8 cellular contexts compared by ENCODE assay signal in genomic region chr3:47379488-47379899, GRCh38. TPM values are rescaled to one million over a fixed set of nuclear protein-coding genes. Genes with fewer than 3 reads are reported as not detected.
A peak's percentile ranks its signal among the peaks of the same experiment; 100 is the strongest.
DNase-seq lines count a peak whose midpoint lies in the region; ATAC-seq and TF ChIP-seq lines count a peak whose summit lies in the region.

No MANE protein-coding gene starts in this region.

- DNase-seq in GM23248, result no peak
- no peak for DNase-seq in fibroblast of pulmonary artery (ENCODE audit: low read depth)
- no peak for DNase-seq in sigmoid colon
- DNase-seq in stimulated activated CD4-positive, alpha-beta T cell treated with anti-CD3 and anti-CD28 coated beads, Interleukin-2, amount 100 ng/mL, for 24 hours, result no peak
- no peak for DNase-seq in NCI-H2171 treated with DMSO at 0.1 percent for 48 hours (lab: John Stamatoyannopoulos, UW)
- no peak for DNase-seq in NCI-H2107 (lab: John Stamatoyannopoulos, UW)

- H3F3A ChIP-seq in GM23248 (ENCODE audit: insufficient read depth) (peaks cover 6% of the 10 kb centered on the region; the same call in 1 of the 2 replicates), SU-DHL-6 (ENCODE audit: insufficient read depth) (no peaks in the 10 kb centered on the region)

- H3K4me3 ChIP-seq in GM23248, result peak overlapping the region; percentile 85
- peak overlapping the region; percentile 88 for H3K4me3 ChIP-seq in SU-DHL-6 (ENCODE audit: insufficient read depth, low read length, poor library complexity, severe bottlenecking)
- H3K4me3 ChIP-seq in fibroblast of pulmonary artery (replicated peaks; ENCODE audit: low read depth, low read length), result peak overlapping the region; percentile 98
- peak overlapping the region; percentile 86 to 99 (median 96) for H3K4me3 ChIP-seq in sigmoid colon

- no peak for ATAC-seq in GM19463 (IDR thresholded peaks at IDR 0.05; ENCODE audit: unreplicated experiment)

- H3K4me1 ChIP-seq in GM23248 (ENCODE audit: insufficient read depth), result peaks cover 12% of the 10 kb centered on the region; the same call in 1 of the 2 replicates
- H3K4me1 ChIP-seq in sigmoid colon, result peaks cover 0 to 38% (median 30%) of the 10 kb centered on the region in 4 donors

- H3K27ac ChIP-seq in GM23248 (no peak overlapping the region), SU-DHL-6 (ENCODE audit: low read depth, low read length) (no peak overlapping the region), sigmoid colon (peak overlapping the region; percentile 96 to 99 (median 98))

- no peaks in the 10 kb centered on the region for H3K27me3 ChIP-seq in GM23248 (replicated peaks; ENCODE audit: insufficient read depth)
- no peaks in the 10 kb centered on the region for H3K27me3 ChIP-seq in SU-DHL-6 (ENCODE audit: low read length)
- H3K27me3 ChIP-seq in sigmoid colon, result no peaks in the 10 kb centered on the region

- H3K9ac ChIP-seq in GM23248 (peak overlapping the region; percentile 97), SU-DHL-6 (ENCODE audit: low read length) (peak overlapping the region; percentile 95)

- peaks cover 46% of the 10 kb centered on the region for H3K79me2 ChIP-seq in GM23248 (ENCODE audit: insufficient read depth)
- peaks cover 36% of the 10 kb centered on the region for H3K79me2 ChIP-seq in SU-DHL-6 (ENCODE audit: insufficient read depth, low read length)

- H3K9me2 ChIP-seq in GM23248 (ENCODE audit: insufficient read depth) (no peaks in the 10 kb centered on the region), SU-DHL-6 (replicated peaks; ENCODE audit: insufficient read depth, low read length) (no peaks in the 10 kb centered on the region)

- H2AFZ ChIP-seq in GM23248, result peak overlapping the region; percentile 79; the same call in 1 of the 2 replicates
- H2AFZ ChIP-seq in SU-DHL-6 (ENCODE audit: low read depth, low read length, severe bottlenecking), result no peak overlapping the region

- no peaks in the 10 kb centered on the region for H3K9me3 ChIP-seq in GM23248 (ENCODE audit: low read depth)
- no peaks in the 10 kb centered on the region for H3K9me3 ChIP-seq in SU-DHL-6 (ENCODE audit: insufficient read depth, low read length)
- H3K9me3 ChIP-seq in sigmoid colon, result no peaks in the 10 kb centered on the region

- H3K36me3 ChIP-seq in GM23248 (ENCODE audit: low read depth) (no peaks in the 10 kb centered on the region), SU-DHL-6 (ENCODE audit: low read length) (no peaks in the 10 kb centered on the region), sigmoid colon (no peaks in the 10 kb centered on the region)

- TF ChIP-seq POLR2A in sigmoid colon (IDR thresholded peaks at IDR 0.05), result no peak

- H4K20me1 ChIP-seq in GM23248 (ENCODE audit: insufficient read depth), result no peaks in the 10 kb centered on the region; the same call in 1 of the 2 replicates
- 0 out of 2 replicates have a peak, but pooled peaks cover 7% of the 10 kb centered on the region for H4K20me1 ChIP-seq in SU-DHL-6 (ENCODE audit: low read depth, low read length)

- 84 to 86% methylated on average over 16 of the region's 16 CpGs for WGBS in GM23248 (ENCODE audit: low coverage in 1 of 2, low lambda C conversion rate in 2 of 2, missing lambda C conversion rate in 2 of 2), 2 experiments
- 65 to 82% methylated on average over 16 of the region's 16 CpGs for WGBS in sigmoid colon, 2 donors

- intact Hi-C loops in sigmoid colon (cut with DNase I), result no loop called here

- H3K4me2 ChIP-seq in GM23248 (ENCODE audit: unreplicated experiment), result peak overlapping the region; percentile 99
- H3K4me2 ChIP-seq in SU-DHL-6 (ENCODE audit: low read depth, low read length, poor library complexity, severe bottlenecking), result peak overlapping the region; percentile 80

- no peak for TF ChIP-seq CTCF in SU-DHL-6 (IDR thresholded peaks at IDR 0.05; ENCODE audit: insufficient read depth, low read length, poor library complexity, severe bottlenecking)
- no peak for TF ChIP-seq CTCF in fibroblast of pulmonary artery (IDR thresholded peaks at IDR 0.05; ENCODE audit: low read length, missing control alignments)
- no peak for TF ChIP-seq CTCF in sigmoid colon (IDR thresholded peaks at IDR 0.05)

- in situ Hi-C loops in GM23248 (cut with MboI), result no loop called here

- no peak for TF ChIP-seq EP300 in sigmoid colon (IDR thresholded peaks at IDR 0.05)

RNA-seq across cellular contexts. Expression of gene PTPN23, which starts 1.3 kb away (rescaled TPM):
- 9.0 and 10.9 TPM in 2 replicates for total RNA-seq in GM23248 (2014; rRNA removed; shearing (Covaris generic))
- polyA plus RNA-seq in GM23248 (2016; fragmentation: Nextera tagmentation; extraction: Ambion mirVana) (12.0 and 14.3 TPM in 2 replicates), sigmoid colon (10 to 100 TPM in 2 of 3 donors, 1 to 10 TPM in 1; 7.8 to 23.1 (median 10.2) TPM)
- total RNA-seq in sigmoid colon, result 10 to 100 TPM; 11.0 to 26.9 (median 14.7) TPM

Comparison
In these comparisons a context has a peak if more than half of its experiments do, and no peak if none do; other contexts are left out.
1. H3K27ac ChIP-seq: peak in sigmoid colon (4 of 4); none in GM23248 (single experiment) and SU-DHL-6 (single experiment).
2. Peak in every context shown above with its lines, with median percentiles within 50 percentile points of each other: H3K4me3 ChIP-seq.